ENCODE assay signal across 7 cellular contexts in genomic region chr1:211579434-211580302, GRCh38. TPM values are rescaled to one million over a fixed set of nuclear protein-coding genes. Genes with fewer than 3 reads are reported as not detected.
DNase-seq lines count a peak whose midpoint lies in the region; ATAC-seq, FAIRE-seq and TF ChIP-seq lines count a peak whose summit lies in the region.

No MANE protein-coding gene starts in this region.

- CTCF ChIA-PET in HepG2 (lab: Yijun Ruan, JAX; ENCODE audit: low intra/inter-chr PET ratio, low total read pairs) = interaction anchor here (1.1 to 4.2 kb wide), 3 partner anchors 29 to 76 kb away, joined by 4 to 30 read pairs (median 25); no protein-coding TSS in a partner anchor

- intact Hi-C loops in breast epithelium (cut with DNase I; ENCODE audit: low total_unique reads) (loop anchor here (10.0 kb wide), 1 partner anchor 75 kb away; no protein-coding TSS in a partner anchor), HepG2 (cut with micrococcal nuclease; ENCODE audit: unreplicated experiment) (loop anchor here (1.0 to 2.0 kb wide), 3 partner anchors 24 to 65 kb away; no protein-coding TSS in a partner anchor), testis (cut with DNase I; ENCODE audit: low total_unique reads) (loop anchor here (5.0 to 10.0 kb wide), 2 partner anchors 33 to 75 kb away; no protein-coding TSS in a partner anchor)

- no peaks in the 10 kb centered on the region for H3K9me3 ChIP-seq in OCI-LY3 (ENCODE audit: insufficient read depth, low read length)
- no peaks in the 10 kb centered on the region for H3K9me3 ChIP-seq in breast epithelium
- H3K9me3 ChIP-seq in HepG2 (ENCODE audit: low read length) = no peaks in the 10 kb centered on the region
- no peaks in the 10 kb centered on the region for H3K9me3 ChIP-seq in testis

- H3K36me3 ChIP-seq in GM06990 (ENCODE audit: control insufficient read depth, insufficient read depth, low read length) = peaks cover 2% of the 10 kb centered on the region; the same call in 1 of the 2 replicates
- H3K36me3 ChIP-seq in OCI-LY3 (replicated peaks; ENCODE audit: low read depth, low read length) = peaks cover 12% of the 10 kb centered on the region
- no peaks in the 10 kb centered on the region for H3K36me3 ChIP-seq in breast epithelium
- peaks cover 0 to 8% of the 10 kb centered on the region in 2 experiments; a peak in 2 of 5 replicates for H3K36me3 ChIP-seq in HepG2 (replicated peaks in 1 of 2; ENCODE audit: control insufficient read depth in 1 of 2, insufficient read depth in 2 of 2, low read length in 2 of 2)
- no peaks in the 10 kb centered on the region for H3K36me3 ChIP-seq in testis (ENCODE audit: low read depth, missing control alignments)

- H3K79me2 ChIP-seq in OCI-LY3 (ENCODE audit: low read length) (peaks cover 18% of the 10 kb centered on the region), HepG2 (ENCODE audit: insufficient read depth, low read length) (peaks cover 42% of the 10 kb centered on the region)

- H3K4me3 ChIP-seq in GM06990 (replicated peaks; ENCODE audit: low read depth, low read length) (peak overlapping the region; percentile 62), OCI-LY3 (ENCODE audit: low read length) (peak overlapping the region; percentile 77), breast epithelium (peak overlapping the region; percentile 91 to 93 (median 92)), HepG2 (replicated peaks in 1 of 3; ENCODE audit: insufficient read depth in 1 of 3, low read depth in 2 of 3, low read length in 3 of 3) (peak overlapping the region; percentile 68 to 96 (median 84)), testis (peak overlapping the region; percentile 95 to 97)

- BruUV-seq in HepG2 (replicated peaks; lab: Mats Ljungman, UMichigan) = TSS peak; percentile 79

- no peak for TF ChIP-seq POLR2A in breast epithelium (IDR thresholded peaks at IDR 0.05)
- peak; percentile 69 to 72 for TF ChIP-seq POLR2A in HepG2 (IDR thresholded peaks at IDR 0.05; ENCODE audit: insufficient read depth in 1 of 2, low read depth in 2 of 2, low read length in 2 of 2)
- no peak for TF ChIP-seq POLR2A in testis (IDR thresholded peaks at IDR 0.05)

- peak overlapping the region; percentile 89 for H3K4me2 ChIP-seq in OCI-LY3 (ENCODE audit: low read length)
- peak overlapping the region; percentile 81 for H3K4me2 ChIP-seq in HepG2 (ENCODE audit: low read depth, low read length)

- ATAC-seq in GM21360 (IDR thresholded peaks at IDR 0.05; ENCODE audit: unreplicated experiment) (peak; percentile 30), HG03521 (IDR thresholded peaks at IDR 0.05; ENCODE audit: unreplicated experiment) (peak; percentile 34), HepG2 (peak; percentile 75)

- H3K27me3 ChIP-seq in GM06990 (replicated peaks; ENCODE audit: control insufficient read depth, insufficient read depth, low read length) (no peaks in the 10 kb centered on the region), OCI-LY3 (ENCODE audit: low read depth, low read length) (no peaks in the 10 kb centered on the region), breast epithelium (no peaks in the 10 kb centered on the region), HepG2 (ENCODE audit: control insufficient read depth in 1 of 2, insufficient read depth in 2 of 2, low read length in 2 of 2) (peaks cover 0 to 3% of the 10 kb centered on the region in 2 experiments; a peak in 3 of 5 replicates), testis (no peaks in the 10 kb centered on the region)

- POLR2A ChIA-PET in HepG2 (lab: Yijun Ruan, JAX) = interaction anchor here (0.8 to 3.7 kb wide), 21 partner anchors 9 to 97 kb away, joined by 3 to 79 read pairs (median 7); partner anchors contain the start of gene NEK2

- H2AFZ ChIP-seq in OCI-LY3 (ENCODE audit: low read depth, low read length) = peak overlapping the region; percentile 44; the same call in 1 of the 2 replicates
- H2AFZ ChIP-seq in HepG2 (ENCODE audit: low read length) = no peak overlapping the region

- in situ Hi-C loops in HepG2 (cut with HindIII; ENCODE audit: extremely low pct_ligation_motif_present, low pct_unique_long_range_greater_than_20kb) = loop anchor here (5.0 kb wide), 3 partner anchors 43 to 73 kb away; no protein-coding TSS in a partner anchor

- peak; percentile 80 for FAIRE-seq in HepG2 (lab: Jason Lieb, UNC)

- TF ChIP-seq CTCF in GM06990 (IDR thresholded peaks at IDR 0.05; ENCODE audit: insufficient read depth, low read length, poor library complexity, severe bottlenecking) (no peak), OCI-LY3 (IDR thresholded peaks at IDR 0.05; ENCODE audit: low read depth, low read length) (no peak), breast epithelium (IDR thresholded peaks at IDR 0.05) (no peak), HepG2 (CRISPR knock-in tag; IDR thresholded peaks at IDR 0.05) (no peak), testis (IDR thresholded peaks at IDR 0.05) (no peak)

- H3K9ac ChIP-seq in OCI-LY3 (ENCODE audit: low read length) (peak overlapping the region; percentile 55), HepG2 (ENCODE audit: insufficient read depth, low read depth, low read length) (peak overlapping the region; percentile 53)

- peak; percentile 54 to 63; a peak in 2 of 4 replicates for TF ChIP-seq EP300 in HepG2 (IDR thresholded peaks at IDR 0.05; ENCODE audit: low read depth in 2 of 2, low read length in 2 of 2)
- peak; percentile 41; the same call in 1 of the 2 replicates for TF ChIP-seq EP300 in HepG2 (CRISPR knock-in tag; IDR thresholded peaks at IDR 0.05; ENCODE audit: borderline replicate concordance)

- WGBS in HepG2 (ENCODE audit: low lambda C conversion rate) = 4% methylated on average over 13 of the region's 47 CpGs
- WGBS in testis, 2 donors = 4 to 25% methylated on average over 5 to 47 of the region's 47 CpGs

- H4K20me1 ChIP-seq in OCI-LY3 (ENCODE audit: insufficient read depth, low read length) (peaks cover 20% of the 10 kb centered on the region), HepG2 (ENCODE audit: insufficient read depth, low read length) (peaks cover 20% of the 10 kb centered on the region)

- DNase-seq in GM06990 (ENCODE audit: extremely low read depth, insufficient read length) (no peak), breast epithelium (ENCODE audit: low spot score in 2 of 2) (peak in 1 of 2 donors; percentile 70), HepG2 (ENCODE audit: low spot score) (peak; percentile 87), testis (peak; percentile 86)

- H3K27ac ChIP-seq in OCI-LY3 (ENCODE audit: low read length) = no peak overlapping the region
- H3K27ac ChIP-seq in breast epithelium = peak overlapping the region; percentile 87 to 89
- H3K27ac ChIP-seq in HepG2 (ENCODE audit: extremely low read length, insufficient read depth, low read length) = peak overlapping the region; percentile 84
- peak overlapping the region; percentile 79 to 94 for H3K27ac ChIP-seq in testis

- H3K4me1 ChIP-seq in OCI-LY3 (ENCODE audit: low read length) (peaks cover 36% of the 10 kb centered on the region), breast epithelium (no peaks in the 10 kb centered on the region), HepG2 (ENCODE audit: insufficient read depth, low read length) (peaks cover 62% of the 10 kb centered on the region), testis (peaks cover 8% of the 10 kb centered on the region)

- 0 out of 2 replicates have a peak, but pooled peaks have one; percentile 21 for TF ChIP-seq RAD21 in HepG2 (CRISPR knock-in tag; IDR thresholded peaks at IDR 0.05)

TF ChIP-seq in HepG2, 621 proteins besides CTCF, POLR2A, EP300 and RAD21 (continues in another document):
- TF ChIP-seq ZNF543 (CRISPR knock-in tag; IDR thresholded peaks at IDR 0.05) (no peak), ATF2 (CRISPR knock-in tag; IDR thresholded peaks at IDR 0.05) (peak; percentile 17; the same call in 1 of the 2 replicates), MIXL1 (CRISPR knock-in tag; IDR thresholded peaks at IDR 0.05) (peak; percentile 62; the same call in 1 of the 2 replicates), ZNF772 (CRISPR knock-in tag; IDR thresholded peaks at IDR 0.05) (0 out of 2 replicates have a peak, but pooled peaks have one; percentile 29), ZNF224 (CRISPR knock-in tag; IDR thresholded peaks at IDR 0.05) (no peak), KLF12 (CRISPR knock-in tag; IDR thresholded peaks at IDR 0.05; ENCODE audit: borderline replicate concordance) (peak; percentile 20; the same call in 1 of the 2 replicates)

RNA-seq across cellular contexts. Expression of gene SLC30A1, which starts 0.7 kb away (rescaled TPM):
- total RNA-seq in breast epithelium = 10 to 100 TPM; 16.1 to 21.2 (median 16.3) TPM
- 24.4 and 26.8 TPM in 2 replicates for total RNA-seq in HepG2 (2016; rRNA removed; fragmentation: Illumina TruSeq; extraction: Trizol)
- total RNA-seq in HepG2 (2016; cell fraction: cytosol; rRNA removed; fragmentation: Illumina TruSeq; extraction: Trizol; ENCODE audit: low read depth) = 3.1 and 3.8 TPM in 2 replicates
- total RNA-seq in HepG2 (2016; cell fraction: insoluble cytoplasmic fraction; rRNA removed; fragmentation: Illumina TruSeq; extraction: Trizol) = 25.5 and 28.3 TPM in 2 replicates
- total RNA-seq in HepG2 (2016; cell fraction: membrane; rRNA removed; fragmentation: Illumina TruSeq; extraction: Trizol) = 15.5 and 17.6 TPM in 2 replicates
- total RNA-seq in HepG2 (2016; cell fraction: nucleus; rRNA removed; fragmentation: Illumina TruSeq; extraction: Trizol) = 49.0 and 51.0 TPM in 2 replicates
- 5.8 and 5.9 TPM in 2 replicates for polyA plus RNA-seq in HepG2 (2011; rRNA removed)
- polyA plus RNA-seq in HepG2 (2011; cell fraction: cytosol; rRNA removed) = 3.5 and 4.9 TPM in 2 replicates
- 4.2 and 5.1 TPM in 2 replicates for polyA plus RNA-seq in HepG2 (2011; cell fraction: nucleus; rRNA removed)
- 18.3 and 19.9 TPM in 2 replicates for polyA plus RNA-seq in HepG2 (2012)
- 2.5 and 2.6 TPM in 2 replicates for polyA plus RNA-seq in HepG2 (2016; cell fraction: cytosol; fragmentation: Illumina TruSeq; extraction: Trizol; ENCODE audit: low read depth)
- polyA plus RNA-seq in HepG2 (2016; cell fraction: insoluble cytoplasmic fraction; fragmentation: Illumina TruSeq; extraction: Trizol; ENCODE audit: low read depth) = 19.7 and 25.1 TPM in 2 replicates
- 6.2 and 6.7 TPM in 2 replicates for polyA plus RNA-seq in HepG2 (2016; cell fraction: membrane; fragmentation: Illumina TruSeq; extraction: Trizol; ENCODE audit: low read depth)
- 53.6 and 54.2 TPM in 2 replicates for polyA plus RNA-seq in HepG2 (2016; cell fraction: nucleus; fragmentation: Illumina TruSeq; extraction: Trizol; ENCODE audit: insufficient read depth, low read depth)
- 9.6 and 24.6 TPM in 2 replicates for polyA minus RNA-seq in HepG2 (2011; rRNA and poly(A)+ RNA removed; ENCODE audit: low replicate concordance)
- 10.8 and 15.0 TPM in 2 replicates for polyA minus RNA-seq in HepG2 (2011; cell fraction: cytosol; rRNA and poly(A)+ RNA removed)
- 14.9 and 15.0 TPM in 2 replicates for polyA minus RNA-seq in HepG2 (2011; cell fraction: nucleus; rRNA and poly(A)+ RNA removed)
- total RNA-seq in testis = 10 to 100 TPM; 29.4 to 33.3 TPM
- 37.3 TPM for polyA plus RNA-seq in testis (ENCODE audit: insufficient read depth, low read depth, low replicate concordance)

Comparison
In these comparisons a context has a peak if more than half of its experiments do, and no peak if none do; other contexts are left out.
1. POLR2A ChIP-seq: peak in HepG2 (2 of 2); none in breast epithelium (single experiment) and testis (single experiment).
2. Peak in every context shown above with its lines, with median percentiles within 50 percentile points of each other: H3K4me3 ChIP-seq and ATAC-seq.